In the genomic region with DNA sequence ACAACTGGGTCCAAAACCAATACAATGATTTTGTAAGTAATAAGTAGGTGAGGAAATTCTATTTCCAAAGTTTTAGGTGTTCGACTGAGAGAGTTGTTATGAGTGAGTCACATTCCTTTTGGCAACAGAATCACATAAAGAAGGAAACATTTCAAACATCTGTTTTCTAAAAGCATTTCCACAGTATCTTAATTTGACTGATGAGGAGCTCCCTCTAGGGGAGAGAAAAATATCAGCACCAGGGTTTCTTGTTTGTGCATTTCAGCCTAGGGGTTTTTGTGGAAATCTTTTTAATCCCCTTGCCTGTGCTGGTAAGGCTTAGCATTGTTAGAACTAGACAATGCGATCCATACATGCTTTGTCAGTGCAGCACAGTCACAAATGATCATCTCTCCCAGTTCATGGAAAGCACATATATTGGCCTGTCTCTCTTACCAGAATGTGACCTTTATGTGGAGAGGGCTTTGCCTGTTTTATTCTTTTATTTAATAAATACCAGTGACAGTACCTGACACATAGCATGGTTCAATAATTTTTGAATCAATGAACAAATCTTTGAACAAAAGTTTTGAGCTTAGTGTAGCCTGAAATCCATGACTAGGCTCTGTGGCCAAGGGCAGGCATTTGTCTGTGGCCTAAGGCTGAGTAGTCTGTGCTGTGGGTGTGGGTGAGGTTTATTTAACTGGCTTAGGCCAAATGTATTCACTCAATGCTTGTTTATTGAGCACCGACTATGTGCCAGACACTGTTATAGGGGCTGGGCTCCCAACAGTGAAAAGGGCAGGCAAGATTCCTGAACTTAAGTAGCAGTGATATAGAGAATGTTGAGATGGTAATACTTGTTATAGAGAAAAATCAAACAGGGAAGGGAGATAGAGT, we compare ENCODE assay signal across 8 cellular contexts. TPM values are rescaled to one million over a fixed set of nuclear protein-coding genes. Genes with fewer than 3 reads are reported as not detected.
DNase-seq lines count a peak whose midpoint lies in the region; ATAC-seq and TF ChIP-seq lines count a peak whose summit lies in the region.

No MANE protein-coding gene starts in this region.

- no peaks in the 10 kb centered on the region for H3K27me3 ChIP-seq in fibroblast of lung (ENCODE audit: control insufficient read depth, insufficient read depth, low read length)

- no peak overlapping the region for H3K4me3 ChIP-seq in fibroblast of lung (replicated peaks in 1 of 4; ENCODE audit: control extremely low read depth in 1 of 4, insufficient read depth in 1 of 4, low read depth in 3 of 4, low read length in 4 of 4)

- DNase-seq in Right ventricle myocardium superior (no peak), cardiac septum (ENCODE audit: low spot score) (no peak), LoVo (ENCODE audit: low spot score) (peak; percentile 65), SW 1271 (lab: John Stamatoyannopoulos, UW) (peak; percentile 9 to 55), fibroblast of lung (ENCODE audit: low read depth in 2 of 2) (peak; percentile 72 to 84), non-pigmented ciliary epithelial cell (ENCODE audit: low read depth) (peak; percentile 37)

- no peaks in the 10 kb centered on the region for H4K20me1 ChIP-seq in fibroblast of lung (ENCODE audit: control insufficient read depth, extremely low read depth, insufficient read depth, low read length)

- H2AFZ ChIP-seq in fibroblast of lung (ENCODE audit: low read length) = no peak overlapping the region

- no peak overlapping the region for H3K9ac ChIP-seq in fibroblast of lung (ENCODE audit: insufficient read depth, low read length)

- ATAC-seq in Right ventricle myocardium superior (ENCODE audit: poor library complexity) = peak; percentile 53
- ATAC-seq in GM21515 (IDR thresholded peaks at IDR 0.05; ENCODE audit: unreplicated experiment) = no peak
- ATAC-seq in GM21447 (IDR thresholded peaks at IDR 0.05; ENCODE audit: unreplicated experiment) = no peak

- H3K4me1 ChIP-seq in fibroblast of lung (ENCODE audit: control insufficient read depth, extremely low read depth, insufficient read depth, low read length) = no peaks in the 10 kb centered on the region

- H3K36me3 ChIP-seq in fibroblast of lung (ENCODE audit: control insufficient read depth, insufficient read depth, low read length) = no peaks in the 10 kb centered on the region

- H3K4me2 ChIP-seq in fibroblast of lung (ENCODE audit: extremely low read depth, insufficient read depth, low read length) = peak overlapping the region; percentile 8

- no peak overlapping the region for H3K27ac ChIP-seq in fibroblast of lung (ENCODE audit: insufficient read depth, low read length)

- no peaks in the 10 kb centered on the region for H3K79me2 ChIP-seq in fibroblast of lung (ENCODE audit: control insufficient read depth, insufficient read depth, low read length)

- peak; percentile 77 to 85 for TF ChIP-seq CTCF in fibroblast of lung (conservative IDR thresholded peaks at IDR 0.05 in 1 of 2, IDR thresholded peaks at IDR 0.05 in 1 of 2; ENCODE audit: low read depth in 1 of 2, low read length in 2 of 2)

- no peaks in the 10 kb centered on the region for H3K9me3 ChIP-seq in fibroblast of lung (ENCODE audit: control insufficient read depth, insufficient read depth, low read depth, low read length)

- intact Hi-C loops in Right ventricle myocardium superior (cut with DNase I) = loop anchor here (5.0 kb wide), 1 partner anchor 83 kb away; no protein-coding TSS in a partner anchor
- intact Hi-C loops in cardiac septum (cut with DNase I) = loop anchor here (2.0 to 5.0 kb wide), 2 partner anchors 83 to 297 kb away; no protein-coding TSS in a partner anchor

RNA-seq across cellular contexts. Expression of gene IQCF6, which starts 21.1 kb away (rescaled TPM):
- total RNA-seq in Right ventricle myocardium superior = not detected
- total RNA-seq in cardiac septum = not detected
- total RNA-seq in fibroblast of lung = not detected in 2 replicates
- not detected in 2 replicates for polyA plus RNA-seq in fibroblast of lung
- polyA plus RNA-seq in fibroblast of lung (2012) = not detected in 2 replicates
- not detected in 2 replicates for polyA minus RNA-seq in fibroblast of lung (ENCODE audit: low replicate concordance)

Comparison
In these comparisons a context has a peak if more than half of its experiments do, and no peak if none do; other contexts are left out.
1. DNase-seq: peak in LoVo (single experiment), SW 1271 (2 of 2), fibroblast of lung (2 of 2) and non-pigmented ciliary epithelial cell (single experiment); none in Right ventricle myocardium superior (single experiment) and cardiac septum (single experiment).